13 cellular contexts compared by ENCODE assay signal in the genomic region with DNA sequence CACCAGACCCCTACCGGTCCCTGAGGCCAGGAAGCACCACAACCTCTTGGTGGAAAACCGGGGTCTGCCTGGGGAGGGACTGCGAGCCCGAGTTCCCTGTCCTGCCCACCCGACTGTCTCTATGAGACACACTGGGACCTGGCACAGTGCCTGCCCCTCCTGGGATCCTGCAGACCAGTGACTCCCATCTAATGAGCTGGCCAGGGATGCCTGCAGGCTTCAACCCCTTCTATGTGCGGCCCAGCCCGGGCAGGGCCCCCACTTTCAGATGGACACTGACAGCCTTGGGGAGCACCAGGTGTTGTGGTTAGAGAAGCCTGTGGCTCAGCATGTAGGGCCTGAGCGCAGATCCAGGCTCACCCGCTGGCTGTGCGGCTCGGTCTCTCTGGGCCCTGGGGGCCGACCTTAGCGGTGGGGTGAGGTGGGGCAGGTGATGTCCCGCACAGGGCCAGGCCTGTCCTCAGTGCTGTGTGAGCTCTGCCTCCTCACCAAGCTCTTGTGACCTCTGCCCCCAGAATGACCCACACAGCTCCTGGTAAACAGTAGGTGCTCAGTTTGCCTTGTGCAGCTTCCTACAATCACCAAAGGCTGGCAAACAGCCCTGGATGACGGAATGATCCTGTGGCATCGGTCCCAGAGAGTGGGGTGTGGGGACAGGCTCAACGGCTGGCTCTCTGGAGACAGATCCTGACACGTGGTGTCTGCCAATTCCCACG. TPM values are rescaled to one million over a fixed set of nuclear protein-coding genes. Genes with fewer than 3 reads are reported as not detected.
DNase-seq lines count a peak whose midpoint lies in the region; ATAC-seq, FAIRE-seq and TF ChIP-seq lines count a peak whose summit lies in the region.
"Had no signal": no experiment of that assay in that cellular context is flagged by ENCODE, and none has a peak within 500 bp of the region (broad histone marks: within the 10 kb centered on the region; RNA-seq: fewer than 3 reads in every experiment).

No MANE protein-coding gene starts in this region.

- no peaks in the 10 kb centered on the region for H4K20me1 ChIP-seq in HepG2 (ENCODE audit: insufficient read depth, low read length)

- TF ChIP-seq EP300 in HepG2 (IDR thresholded peaks at IDR 0.05; ENCODE audit: low read depth in 2 of 2, low read length in 2 of 2) (no peak), HepG2 (CRISPR knock-in tag; IDR thresholded peaks at IDR 0.05; ENCODE audit: borderline replicate concordance) (no peak)

- no peak for TF ChIP-seq CTCF in HepG2 (CRISPR knock-in tag; IDR thresholded peaks at IDR 0.05)

- H3K4me1 ChIP-seq in HepG2 (ENCODE audit: insufficient read depth, low read length), result no peaks in the 10 kb centered on the region

- H3K9me3 ChIP-seq in HepG2 (ENCODE audit: low read length), result no peaks in the 10 kb centered on the region
- H3K9me3 ChIP-seq: ovary had no signal

- CTCF ChIA-PET in HepG2 (lab: Yijun Ruan, JAX; ENCODE audit: low intra/inter-chr PET ratio, low total read pairs), result no interaction called here

- no peak overlapping the region for H2AFZ ChIP-seq in HepG2 (ENCODE audit: low read length)

- H3K79me2 ChIP-seq in HepG2 (ENCODE audit: insufficient read depth, low read length), result no peaks in the 10 kb centered on the region

- intact Hi-C loops in HepG2 (cut with micrococcal nuclease; ENCODE audit: unreplicated experiment), result no loop called here

- TF ChIP-seq RAD21 in HepG2 (CRISPR knock-in tag; IDR thresholded peaks at IDR 0.05), result no peak

- H3K36me3 ChIP-seq in HepG2 (replicated peaks in 1 of 2; ENCODE audit: control insufficient read depth in 1 of 2, insufficient read depth in 2 of 2, low read length in 2 of 2), result peaks cover 3% of the 10 kb centered on the region in 2 experiments; a peak in 2 of 5 replicates
- H3K36me3 ChIP-seq: ovary had no signal

- 66% methylated on average over 11 of the region's 19 CpGs for WGBS in HepG2 (ENCODE audit: low lambda C conversion rate)

- ATAC-seq in HepG2, result peak; percentile 26
- no peak for ATAC-seq in GM21717 (IDR thresholded peaks at IDR 0.05; ENCODE audit: unreplicated experiment)

- H3K27ac ChIP-seq in cingulate gyrus (ENCODE audit: low read depth, low read length), result peak overlapping the region; percentile 87
- H3K27ac ChIP-seq in HepG2 (ENCODE audit: extremely low read length, insufficient read depth, low read length), result no peak overlapping the region
- H3K27ac ChIP-seq: ovary had no signal

- DNase-seq in A172 (ENCODE audit: low spot score) (peak; percentile 74), M059J (ENCODE audit: low read depth) (peak; percentile 25), HepG2 (ENCODE audit: low spot score) (no peak), ureter (ENCODE audit: low spot score) (no peak), NCI-H748 treated with DMSO at 0.1 percent for 48 hours (lab: John Stamatoyannopoulos, UW) (no peak)
- DNase-seq in activated naive CD4-positive, alpha-beta T cell treated with anti-CD3 and anti-CD28 coated beads, Interleukin-2, amount 50 U/mL, for 16 hours, result no peak
- DNase-seq: DND-41, H7, NCI-H1105, NCI-H526 treated with DMSO at 0.1 percent for 48 hours, ovary had no signal

- no TSS peak for BruUV-seq in HepG2 (replicated peaks; lab: Mats Ljungman, UMichigan)

- no peak overlapping the region for H3K4me3 ChIP-seq in HepG2 (replicated peaks in 1 of 3; ENCODE audit: insufficient read depth in 1 of 3, low read depth in 2 of 3, low read length in 3 of 3)
- H3K4me3 ChIP-seq: ovary had no signal

- POLR2A ChIA-PET in HepG2 (lab: Yijun Ruan, JAX), result no interaction called here

- FAIRE-seq in HepG2 (lab: Jason Lieb, UNC), result no peak

- no peak overlapping the region for H3K4me2 ChIP-seq in HepG2 (ENCODE audit: low read depth, low read length)

- in situ Hi-C loops in HepG2 (cut with HindIII; ENCODE audit: extremely low pct_ligation_motif_present, low pct_unique_long_range_greater_than_20kb), result no loop called here

- no peak for TF ChIP-seq POLR2A in HepG2 (IDR thresholded peaks at IDR 0.05; ENCODE audit: insufficient read depth in 1 of 2, low read depth in 2 of 2, low read length in 2 of 2)

- H3K27me3 ChIP-seq in HepG2 (ENCODE audit: control insufficient read depth in 1 of 2, insufficient read depth in 2 of 2, low read length in 2 of 2), result no peaks in the 10 kb centered on the region
- H3K27me3 ChIP-seq: ovary had no signal

- H3K9ac ChIP-seq in HepG2 (ENCODE audit: insufficient read depth, low read depth, low read length), result no peak overlapping the region

RNA-seq across cellular contexts. Expression of a gene that starts 17.9 kb away (rescaled TPM):
- total RNA-seq in A172 (2014; rRNA removed; shearing (Covaris generic)), result 23.0 and 34.6 TPM in 2 replicates
- 13.7 and 31.1 TPM in 2 replicates for total RNA-seq in M059J (2014; rRNA removed; shearing (Covaris generic))
- total RNA-seq in HepG2 (2016; rRNA removed; fragmentation: Illumina TruSeq; extraction: Trizol), result 11.1 and 16.6 TPM in 2 replicates
- 2.8 and 3.1 TPM in 2 replicates for total RNA-seq in HepG2 (2016; cell fraction: cytosol; rRNA removed; fragmentation: Illumina TruSeq; extraction: Trizol; ENCODE audit: low read depth)
- total RNA-seq in HepG2 (2016; cell fraction: insoluble cytoplasmic fraction; rRNA removed; fragmentation: Illumina TruSeq; extraction: Trizol), result 11.2 and 17.9 TPM in 2 replicates
- total RNA-seq in HepG2 (2016; cell fraction: membrane; rRNA removed; fragmentation: Illumina TruSeq; extraction: Trizol), result 4.7 and 5.6 TPM in 2 replicates
- 9.0 and 11.6 TPM in 2 replicates for total RNA-seq in HepG2 (2016; cell fraction: nucleus; rRNA removed; fragmentation: Illumina TruSeq; extraction: Trizol)
- 10.0 and 11.5 TPM in 2 replicates for polyA plus RNA-seq in HepG2 (2011; rRNA removed)
- polyA plus RNA-seq in HepG2 (2011; cell fraction: cytosol; rRNA removed), result 6.6 and 11.2 TPM in 2 replicates
- 31.8 and 41.5 TPM in 2 replicates for polyA plus RNA-seq in HepG2 (2011; cell fraction: nucleus; rRNA removed)
- 5.7 and 5.8 TPM in 2 replicates for polyA plus RNA-seq in HepG2 (2012)
- polyA plus RNA-seq in HepG2 (2016; cell fraction: cytosol; fragmentation: Illumina TruSeq; extraction: Trizol; ENCODE audit: low read depth), result 1.7 and 1.8 TPM in 2 replicates
- 10.2 and 13.0 TPM in 2 replicates for polyA plus RNA-seq in HepG2 (2016; cell fraction: insoluble cytoplasmic fraction; fragmentation: Illumina TruSeq; extraction: Trizol; ENCODE audit: low read depth)
- 3.7 and 4.0 TPM in 2 replicates for polyA plus RNA-seq in HepG2 (2016; cell fraction: membrane; fragmentation: Illumina TruSeq; extraction: Trizol; ENCODE audit: low read depth)
- 28.6 and 30.2 TPM in 2 replicates for polyA plus RNA-seq in HepG2 (2016; cell fraction: nucleus; fragmentation: Illumina TruSeq; extraction: Trizol; ENCODE audit: insufficient read depth, low read depth)
- polyA minus RNA-seq in HepG2 (2011; rRNA and poly(A)+ RNA removed; ENCODE audit: low replicate concordance), result 9.7 and 19.5 TPM in 2 replicates
- 5.0 and 5.2 TPM in 2 replicates for polyA minus RNA-seq in HepG2 (2011; cell fraction: cytosol; rRNA and poly(A)+ RNA removed)
- 5.3 and 5.7 TPM in 2 replicates for polyA minus RNA-seq in HepG2 (2011; cell fraction: nucleus; rRNA and poly(A)+ RNA removed)
- 31.0 TPM for total RNA-seq in ureter

RNA-seq across cellular contexts. Expression of a gene that starts 37.8 kb away (rescaled TPM):
- total RNA-seq in A172 (2014; rRNA removed; shearing (Covaris generic)), result 3.4 and 7.4 TPM in 2 replicates
- 0.59 TPM in 1 of 2 replicates, not detected in the other for total RNA-seq in M059J (2014; rRNA removed; shearing (Covaris generic))
- total RNA-seq in HepG2 (2016; rRNA removed; fragmentation: Illumina TruSeq; extraction: Trizol) (not detected in 2 replicates), ureter (4.5 TPM)
- not detected in 2 replicates for total RNA-seq in HepG2 (2016; cell fraction: cytosol; rRNA removed; fragmentation: Illumina TruSeq; extraction: Trizol; ENCODE audit: low read depth)
- not detected in 2 replicates for total RNA-seq in HepG2 (2016; cell fraction: insoluble cytoplasmic fraction; rRNA removed; fragmentation: Illumina TruSeq; extraction: Trizol)
- not detected in 2 replicates for total RNA-seq in HepG2 (2016; cell fraction: membrane; rRNA removed; fragmentation: Illumina TruSeq; extraction: Trizol)
- not detected in 2 replicates for total RNA-seq in HepG2 (2016; cell fraction: nucleus; rRNA removed; fragmentation: Illumina TruSeq; extraction: Trizol)
- 0.05 and 0.09 TPM in 2 replicates for polyA plus RNA-seq in HepG2 (2011; rRNA removed)
- 0.04 TPM in 2 replicates for polyA plus RNA-seq in HepG2 (2011; cell fraction: cytosol; rRNA removed)
- polyA plus RNA-seq in HepG2 (2011; cell fraction: nucleus; rRNA removed), result 0.11 TPM in 1 of 2 replicates, not detected in the other
- not detected in 2 replicates for polyA plus RNA-seq in HepG2 (2012)
- not detected in 2 replicates for polyA plus RNA-seq in HepG2 (2016; cell fraction: cytosol; fragmentation: Illumina TruSeq; extraction: Trizol; ENCODE audit: low read depth)
- not detected in 2 replicates for polyA plus RNA-seq in HepG2 (2016; cell fraction: insoluble cytoplasmic fraction; fragmentation: Illumina TruSeq; extraction: Trizol; ENCODE audit: low read depth)
- polyA plus RNA-seq in HepG2 (2016; cell fraction: membrane; fragmentation: Illumina TruSeq; extraction: Trizol; ENCODE audit: low read depth), result not detected in 2 replicates
- polyA plus RNA-seq in HepG2 (2016; cell fraction: nucleus; fragmentation: Illumina TruSeq; extraction: Trizol; ENCODE audit: insufficient read depth, low read depth), result not detected in 2 replicates
- 0.20 and 1.3 TPM in 2 replicates for polyA minus RNA-seq in HepG2 (2011; rRNA and poly(A)+ RNA removed; ENCODE audit: low replicate concordance)
- polyA minus RNA-seq in HepG2 (2011; cell fraction: cytosol; rRNA and poly(A)+ RNA removed), result not detected in 2 replicates
- not detected in 2 replicates for polyA minus RNA-seq in HepG2 (2011; cell fraction: nucleus; rRNA and poly(A)+ RNA removed)

RNA-seq across cellular contexts. Expression of a gene that starts 55.8 kb away (rescaled TPM):
- 18.8 and 21.4 TPM in 2 replicates for total RNA-seq in A172 (2014; rRNA removed; shearing (Covaris generic))
- 11.4 and 15.8 TPM in 2 replicates for total RNA-seq in M059J (2014; rRNA removed; shearing (Covaris generic))
- total RNA-seq in HepG2 (2016; rRNA removed; fragmentation: Illumina TruSeq; extraction: Trizol), result 4.3 and 5.2 TPM in 2 replicates
- total RNA-seq in HepG2 (2016; cell fraction: cytosol; rRNA removed; fragmentation: Illumina TruSeq; extraction: Trizol; ENCODE audit: low read depth), result 7.1 TPM in 2 replicates
- 3.5 and 4.4 TPM in 2 replicates for total RNA-seq in HepG2 (2016; cell fraction: insoluble cytoplasmic fraction; rRNA removed; fragmentation: Illumina TruSeq; extraction: Trizol)
- total RNA-seq in HepG2 (2016; cell fraction: membrane; rRNA removed; fragmentation: Illumina TruSeq; extraction: Trizol), result 6.2 and 6.4 TPM in 2 replicates
- total RNA-seq in HepG2 (2016; cell fraction: nucleus; rRNA removed; fragmentation: Illumina TruSeq; extraction: Trizol), result 3.7 and 4.3 TPM in 2 replicates
- 3.6 and 4.8 TPM in 2 replicates for polyA plus RNA-seq in HepG2 (2011; rRNA removed)
- polyA plus RNA-seq in HepG2 (2011; cell fraction: cytosol; rRNA removed), result 1.9 and 2.3 TPM in 2 replicates
- polyA plus RNA-seq in HepG2 (2011; cell fraction: nucleus; rRNA removed), result 11.5 and 14.0 TPM in 2 replicates
- polyA plus RNA-seq in HepG2 (2012), result 6.4 and 8.6 TPM in 2 replicates
- 0.99 and 1.0 TPM in 2 replicates for polyA plus RNA-seq in HepG2 (2016; cell fraction: cytosol; fragmentation: Illumina TruSeq; extraction: Trizol; ENCODE audit: low read depth)
- 6.8 and 10.5 TPM in 2 replicates for polyA plus RNA-seq in HepG2 (2016; cell fraction: insoluble cytoplasmic fraction; fragmentation: Illumina TruSeq; extraction: Trizol; ENCODE audit: low read depth)
- 4.0 and 4.6 TPM in 2 replicates for polyA plus RNA-seq in HepG2 (2016; cell fraction: membrane; fragmentation: Illumina TruSeq; extraction: Trizol; ENCODE audit: low read depth)
- polyA plus RNA-seq in HepG2 (2016; cell fraction: nucleus; fragmentation: Illumina TruSeq; extraction: Trizol; ENCODE audit: insufficient read depth, low read depth), result 16.9 and 17.1 TPM in 2 replicates
- 21.9 and 27.3 TPM in 2 replicates for polyA minus RNA-seq in HepG2 (2011; rRNA and poly(A)+ RNA removed; ENCODE audit: low replicate concordance)
- polyA minus RNA-seq in HepG2 (2011; cell fraction: cytosol; rRNA and poly(A)+ RNA removed), result 6.3 and 12.3 TPM in 2 replicates
- 5.9 and 6.3 TPM in 2 replicates for polyA minus RNA-seq in HepG2 (2011; cell fraction: nucleus; rRNA and poly(A)+ RNA removed)
- total RNA-seq in ureter, result 58.1 TPM

RNA-seq across cellular contexts. Expression of a gene that starts 59.2 kb away (rescaled TPM):
- total RNA-seq in A172 (2014; rRNA removed; shearing (Covaris generic)), result 0.07 TPM in 1 of 2 replicates, not detected in the other
- not detected in 2 replicates for total RNA-seq in M059J (2014; rRNA removed; shearing (Covaris generic))
- total RNA-seq in HepG2 (2016; rRNA removed; fragmentation: Illumina TruSeq; extraction: Trizol) (not detected in 2 replicates), ureter (2.4 TPM)
- not detected in 2 replicates for total RNA-seq in HepG2 (2016; cell fraction: cytosol; rRNA removed; fragmentation: Illumina TruSeq; extraction: Trizol; ENCODE audit: low read depth)
- total RNA-seq in HepG2 (2016; cell fraction: insoluble cytoplasmic fraction; rRNA removed; fragmentation: Illumina TruSeq; extraction: Trizol), result not detected in 2 replicates
- not detected in 2 replicates for total RNA-seq in HepG2 (2016; cell fraction: membrane; rRNA removed; fragmentation: Illumina TruSeq; extraction: Trizol)
- not detected in 2 replicates for total RNA-seq in HepG2 (2016; cell fraction: nucleus; rRNA removed; fragmentation: Illumina TruSeq; extraction: Trizol)
- polyA plus RNA-seq in HepG2 (2011; rRNA removed), result 0.05 and 0.08 TPM in 2 replicates
- 0.01 and 0.03 TPM in 2 replicates for polyA plus RNA-seq in HepG2 (2011; cell fraction: cytosol; rRNA removed)
- 0.14 and 0.17 TPM in 2 replicates for polyA plus RNA-seq in HepG2 (2011; cell fraction: nucleus; rRNA removed)
- 0.04 TPM in 1 of 2 replicates, not detected in the other for polyA plus RNA-seq in HepG2 (2012)
- not detected in 2 replicates for polyA plus RNA-seq in HepG2 (2016; cell fraction: cytosol; fragmentation: Illumina TruSeq; extraction: Trizol; ENCODE audit: low read depth)
- polyA plus RNA-seq in HepG2 (2016; cell fraction: insoluble cytoplasmic fraction; fragmentation: Illumina TruSeq; extraction: Trizol; ENCODE audit: low read depth), result not detected in 2 replicates
- not detected in 2 replicates for polyA plus RNA-seq in HepG2 (2016; cell fraction: membrane; fragmentation: Illumina TruSeq; extraction: Trizol; ENCODE audit: low read depth)
- polyA plus RNA-seq in HepG2 (2016; cell fraction: nucleus; fragmentation: Illumina TruSeq; extraction: Trizol; ENCODE audit: insufficient read depth, low read depth), result not detected in 2 replicates
- polyA minus RNA-seq in HepG2 (2011; rRNA and poly(A)+ RNA removed; ENCODE audit: low replicate concordance), result 0.02 and 5.9 TPM in 2 replicates
- polyA minus RNA-seq in HepG2 (2011; cell fraction: cytosol; rRNA and poly(A)+ RNA removed), result not detected in 2 replicates
- not detected in 2 replicates for polyA minus RNA-seq in HepG2 (2011; cell fraction: nucleus; rRNA and poly(A)+ RNA removed)

Comparison
In these comparisons a context has a peak if more than half of its experiments do, and no peak if none do; other contexts are left out.
1. DNase-seq: peak in A172 (single experiment) and M059J (single experiment); none in HepG2 (single experiment), ureter (single experiment), activated naive CD4-positive, alpha-beta T cell treated with anti-CD3 and anti-CD28 coated beads, Interleukin-2, amount 50 U/mL, for 16 hours (single experiment) and NCI-H748 treated with DMSO at 0.1 percent for 48 hours (single experiment).